ENCODE assay signal across 8 cellular contexts in genomic region chr9:113590991-113591898, GRCh38.
A peak's percentile ranks its signal among the peaks of the same experiment; 100 is the strongest.
DNase-seq lines count a peak whose midpoint lies in the region; ATAC-seq, FAIRE-seq and TF ChIP-seq lines count a peak whose summit lies in the region.

No MANE protein-coding gene starts in this region.

- H3K9me3 Mint-ChIP-seq in CD14-positive monocyte = no peaks in the 10 kb centered on the region

- H3K27ac ChIP-seq in ovary = peak overlapping the region in 1 of 2 donors; percentile 19

- H3K27me3 Mint-ChIP-seq in CD14-positive monocyte (ENCODE audit: low read depth in 3 of 3) = no peaks in the 10 kb centered on the region

- H3K4me1 ChIP-seq in ovary (ENCODE audit: insufficient read depth) = peaks cover 8% of the 10 kb centered on the region

- H3K36me3 Mint-ChIP-seq in CD14-positive monocyte = peaks cover 57 to 83% of the 10 kb centered on the region in 2 donors

- no peaks in the 10 kb centered on the region for H3K36me3 ChIP-seq in ovary

- no peak for TF ChIP-seq POLR2A in ovary (IDR thresholded peaks at IDR 0.05)

- no peaks in the 10 kb centered on the region for H3K9me3 ChIP-seq in ovary

- 51 to 60% (median 51%) methylated on average over 20 of the region's 20 CpGs for WGBS in ovary, 3 donors

- peak; percentile 43 for ATAC-seq in GM19043 (IDR thresholded peaks at IDR 0.05; ENCODE audit: low read depth, unreplicated experiment)

- no peak for TF ChIP-seq EP300 in ovary (IDR thresholded peaks at IDR 0.05)

- H3K4me3 Mint-ChIP-seq in CD14-positive monocyte = no peak overlapping the region

- no peak overlapping the region for H3K4me3 ChIP-seq in ovary

- intact Hi-C loops in CD14-positive monocyte (cut with micrococcal nuclease) = loop anchor here (5.0 kb wide), 2 partner anchors 66 to 314 kb away; partner anchors contain the start of genes CDC26 (in 1 of the 2) and PRPF4 (in 1 of the 2)
- intact Hi-C loops in ovary (cut with DNase I) = loop anchor here in 3 of 4 donors (1.0 kb wide), 2 partner anchors 64 to 66 kb away; no protein-coding TSS in a partner anchor

- DNase-seq in CD14-positive monocyte (ENCODE audit: low spot score) (peak; percentile 49), HTR-8/SVneo (ENCODE audit: insufficient read length, low spot score) (peak; percentile 62), RPMI7951 (ENCODE audit: low read depth) (peak; percentile 74), germinal center (ENCODE audit: low spot score) (peak; percentile 71), ovary (peak; percentile 81 to 93 (median 90)), HPDE6-E6E7 (ENCODE audit: extremely low spot score) (no peak)
- DNase-seq in activated T-helper 9 cell treated with anti-CD3 and anti-CD28 coated beads, Interleukin-2, amount 50 U/mL, for 16 hours (ENCODE audit: low read depth) = peak; percentile 28

- H3K4me1 Mint-ChIP-seq in CD14-positive monocyte = peaks cover 59% of the 10 kb centered on the region

- TF ChIP-seq CTCF in CD14-positive monocyte (IDR thresholded peaks at IDR 0.05) (peak; percentile 82), ovary (IDR thresholded peaks at IDR 0.05) (peak; percentile 83 to 93 (median 92))

- FAIRE-seq in HTR-8/SVneo (lab: Jason Lieb, UNC) = no peak

- peak overlapping the region in 3 of 7 donors; percentile 2 to 11 (median 2) for H3K27ac Mint-ChIP-seq in CD14-positive monocyte

- H3K27me3 ChIP-seq in ovary = no peaks in the 10 kb centered on the region
